Comparison of ENCODE assay signal across 9 cellular contexts in genomic region chr4:3040447-3041191, GRCh38. TPM values are rescaled to one million over a fixed set of nuclear protein-coding genes. Genes with fewer than 3 reads are reported as not detected.
DNase-seq lines count a peak whose midpoint lies in the region; ATAC-seq and TF ChIP-seq lines count a peak whose summit lies in the region.
"Had no signal": no experiment of that assay in that cellular context is flagged by ENCODE, and none has a peak within 500 bp of the region (broad histone marks: within the 10 kb centered on the region; RNA-seq: fewer than 3 reads in every experiment).

No MANE protein-coding gene starts in this region.

- no peak for TF ChIP-seq EP300 in stomach (IDR thresholded peaks at IDR 0.05)

- H3K36me3 ChIP-seq in effector memory CD4-positive, alpha-beta T cell (ENCODE audit: control insufficient read depth, insufficient read depth, low read length), result no peaks in the 10 kb centered on the region
- no peaks in the 10 kb centered on the region for H3K36me3 ChIP-seq in stomach
- H3K36me3 ChIP-seq: adrenal gland had no signal

- POLR2A ChIA-PET in HEK293T (lab: Yijun Ruan, JAX), result no interaction called here

- CTCF ChIA-PET in activated naive CD4-positive, alpha-beta T cell treated with anti-CD3 and anti-CD28 coated beads for 36 hours (lab: Charles Lee), result interaction anchor here (0.6 to 2.9 kb wide), 3 partner anchors 63 to 121 kb away, joined by 3 to 9 read pairs (median 3); no protein-coding TSS in a partner anchor
- CTCF ChIA-PET in HEK293T (lab: Yijun Ruan, JAX), result no interaction called here

- H3K4me3 Mint-ChIP-seq in activated naive CD4-positive, alpha-beta T cell treated with anti-CD3 and anti-CD28 coated beads for 36 hours, result peak overlapping the region; percentile 87

- no peaks in the 10 kb centered on the region for H3K9me3 ChIP-seq in effector memory CD4-positive, alpha-beta T cell (ENCODE audit: control insufficient read depth, low read length)
- H3K9me3 ChIP-seq in stomach, result no peaks in the 10 kb centered on the region
- H3K9me3 ChIP-seq: adrenal gland had no signal

- intact Hi-C loops in activated naive CD4-positive, alpha-beta T cell treated with anti-CD3 and anti-CD28 coated beads for 36 hours (cut with micrococcal nuclease), result no loop called here
- intact Hi-C loops in stomach (cut with DNase I; ENCODE audit: low total_unique reads), result no loop called here

- no peaks in the 10 kb centered on the region for H3K27me3 ChIP-seq in effector memory CD4-positive, alpha-beta T cell (replicated peaks; ENCODE audit: control insufficient read depth, insufficient read depth, low read length, poor library complexity, severe bottlenecking)
- H3K27me3 ChIP-seq in stomach, result peaks cover 0 to 27% (median 0%) of the 10 kb centered on the region in 3 donors
- H3K27me3 ChIP-seq: adrenal gland had no signal

- no peak overlapping the region for H3K27ac ChIP-seq in effector memory CD4-positive, alpha-beta T cell (ENCODE audit: insufficient read depth, low read length, poor library complexity, severe bottlenecking)
- H3K27ac ChIP-seq in stomach, result peak overlapping the region in 2 of 5 donors; percentile 13 to 47

- H3K27me3 Mint-ChIP-seq in activated naive CD4-positive, alpha-beta T cell treated with anti-CD3 and anti-CD28 coated beads for 36 hours (ENCODE audit: low read depth), result no peaks in the 10 kb centered on the region

- WGBS in stomach, 5 donors, result 83 to 90% (median 85%) methylated on average over 27 to 28 of the region's 28 CpGs

- peak overlapping the region; percentile 52 for H3K4me3 ChIP-seq in effector memory CD4-positive, alpha-beta T cell (ENCODE audit: insufficient read depth, low read depth, low read length, poor library complexity, severe bottlenecking)
- H3K4me3 ChIP-seq in stomach, result peak overlapping the region; percentile 34 to 48 (median 41)

- DNase-seq in activated naive CD4-positive, alpha-beta T cell treated with anti-CD3 and anti-CD28 coated beads for 36 hours, result no peak
- no peak for DNase-seq in activated naive CD4-positive, alpha-beta T cell (lab: John Stamatoyannopoulos, UW)
- no peak for DNase-seq in effector memory CD4-positive, alpha-beta T cell
- no peak for DNase-seq in stomach
- DNase-seq in SKM-1 treated with dmso at 0.1 percent for 144 hours (lab: John Stamatoyannopoulos, UW; ENCODE audit: unreplicated experiment), result no peak
- DNase-seq in HEK293T (ENCODE audit: extremely low spot score), result no peak
- DNase-seq in stimulated activated CD4-positive, alpha-beta T cell treated with anti-CD3 and anti-CD28 coated beads, Interleukin-15, amount 100 ng/mL, for 24 hours, result no peak

- peaks cover 51% of the 10 kb centered on the region for H3K4me1 Mint-ChIP-seq in activated naive CD4-positive, alpha-beta T cell treated with anti-CD3 and anti-CD28 coated beads for 36 hours (ENCODE audit: low read depth)

- ATAC-seq in HG03095 (IDR thresholded peaks at IDR 0.05; ENCODE audit: unreplicated experiment), result peak; percentile 51

- no peak for TF ChIP-seq CTCF in stomach (IDR thresholded peaks at IDR 0.05)

- peaks cover 3% of the 10 kb centered on the region for H3K36me3 Mint-ChIP-seq in activated naive CD4-positive, alpha-beta T cell treated with anti-CD3 and anti-CD28 coated beads for 36 hours (ENCODE audit: low read depth)

- H3K9me3 Mint-ChIP-seq in activated naive CD4-positive, alpha-beta T cell treated with anti-CD3 and anti-CD28 coated beads for 36 hours, result peaks cover 5% of the 10 kb centered on the region

- H3K4me1 ChIP-seq in effector memory CD4-positive, alpha-beta T cell (ENCODE audit: control insufficient read depth, insufficient read depth, low read length, poor library complexity, severe bottlenecking), result peaks cover 35% of the 10 kb centered on the region
- H3K4me1 ChIP-seq in stomach, result peaks cover 25 to 54% (median 37%) of the 10 kb centered on the region in 4 donors

- H3K27ac Mint-ChIP-seq in activated naive CD4-positive, alpha-beta T cell treated with anti-CD3 and anti-CD28 coated beads for 36 hours, result no peak overlapping the region

- TF ChIP-seq POLR2A in stomach (IDR thresholded peaks at IDR 0.05), result no peak

TF ChIP-seq in HEK293T, 16 proteins besides CTCF, POLR2A, EP300 and RAD21:
- TF ChIP-seq CTBP1 (IDR thresholded peaks at IDR 0.05; ENCODE audit: borderline replicate concordance) (no peak), LEF1 (IDR thresholded peaks at IDR 0.05; ENCODE audit: borderline replicate concordance) (no peak), L3MBTL2 (conservative IDR thresholded peaks at IDR 0.05) (no peak), PKNOX1 (IDR thresholded peaks at IDR 0.05) (no peak), SUZ12 (IDR thresholded peaks at IDR 0.05) (no peak), FOXK2 (IDR thresholded peaks at IDR 0.05) (no peak), ZNF384 (IDR thresholded peaks at IDR 0.05) (no peak)

RNA-seq across cellular contexts. Expression of gene HTT-AS, which starts 33.7 kb away (rescaled TPM):
- total RNA-seq in activated naive CD4-positive, alpha-beta T cell treated with anti-CD3 and anti-CD28 coated beads for 36 hours, result not detected
- not detected for total RNA-seq in stomach
- polyA plus RNA-seq in stomach, result not detected
- total RNA-seq: adrenal gland had no signal
- polyA plus RNA-seq: adrenal gland had no signal

RNA-seq across cellular contexts. Expression of gene HTT, which starts 33.9 kb away (rescaled TPM):
- 10 to 100 TPM; 91.6 to 94.1 TPM for total RNA-seq in activated naive CD4-positive, alpha-beta T cell treated with anti-CD3 and anti-CD28 coated beads for 36 hours
- 10 to 100 TPM; 39.0 to 95.7 (median 74.7) TPM for total RNA-seq in stomach
- 10 to 100 TPM in 1 of 3 donors, 1 to 10 TPM in 2; 3.4 to 14.3 (median 7.3) TPM for polyA plus RNA-seq in stomach
